Comparison of ENCODE assay signal across 19 cellular contexts in the genomic region with DNA sequence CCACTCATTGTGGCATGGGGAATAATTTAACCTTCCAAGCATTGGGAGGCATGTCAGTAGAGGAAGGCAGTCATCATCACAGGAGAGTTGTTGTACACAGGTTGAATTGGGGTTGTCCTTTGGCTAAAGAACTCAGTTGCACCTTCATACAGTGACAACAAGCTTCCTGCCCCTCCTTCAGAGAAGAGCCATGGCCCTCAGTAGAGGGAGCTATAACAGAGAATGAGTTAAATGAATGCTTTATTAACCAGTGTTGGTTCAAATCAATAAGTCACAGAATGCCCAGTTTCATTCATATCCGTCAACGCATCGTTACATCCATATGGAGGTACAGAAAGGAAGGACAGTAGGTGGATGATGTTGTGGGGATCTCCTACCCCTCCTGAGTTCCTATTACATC. TPM values are rescaled to one million over a fixed set of nuclear protein-coding genes. Genes with fewer than 3 reads are reported as not detected.
A peak's percentile ranks its signal among the peaks of the same experiment; 100 is the strongest.
DNase-seq lines count a peak whose midpoint lies in the region; ATAC-seq, FAIRE-seq and TF ChIP-seq lines count a peak whose summit lies in the region.
"Had no signal": no experiment of that assay in that cellular context is flagged by ENCODE, and none has a peak within 500 bp of the region (broad histone marks: within the 10 kb centered on the region; RNA-seq: fewer than 3 reads in every experiment).

No MANE protein-coding gene starts in this region.

- H3K27me3 ChIP-seq in DOHH2 (ENCODE audit: control insufficient read depth, low read length): no peaks in the 10 kb centered on the region
- no peaks in the 10 kb centered on the region for H3K27me3 ChIP-seq in gastroesophageal sphincter

- intact Hi-C loops in OCI-LY7 (cut with micrococcal nuclease; ENCODE audit: unreplicated experiment): loop anchor here (5.0 kb wide), 3 partner anchors 297 to 1377 kb away; a partner anchor contains a TSS

- peak; percentile 5 for FAIRE-seq in GM18507 (lab: Jason Lieb, UNC)
- FAIRE-seq: H1 had no signal

- no peak for TF ChIP-seq POLR2A in gastroesophageal sphincter (IDR thresholded peaks at IDR 0.05)

- peaks cover 15% of the 10 kb centered on the region for H3K36me3 Mint-ChIP-seq in memory B cell
- no peaks in the 10 kb centered on the region for H3K36me3 Mint-ChIP-seq in activated CD4-positive, alpha-beta T cell treated with anti-CD3 and anti-CD28 coated beads, Interleukin-2, amount 10 ng/mL, durations not matched to agents 7 days and 5 days (ENCODE audit: low read depth)
- H3K36me3 Mint-ChIP-seq: T-cell had no signal

- DNase-seq in GM18507 (ENCODE audit: extremely low spot score, insufficient read length, low read depth) (no peak), OCI-LY7 (ENCODE audit: low spot score) (peak; percentile 22), memory B cell (ENCODE audit: low spot score in 2 of 2) (no peak), AG08396 (ENCODE audit: low spot score) (no peak)
- no peak for DNase-seq in activated CD4-positive, alpha-beta T cell treated with anti-CD3 and anti-CD28 coated beads, Interleukin-2, amount 10 ng/mL, durations not matched to agents 7 days and 5 days
- DNase-seq: C1 segment of cervical spinal cord, Caco-2, DMS53, KG1, NCI-H1105 treated with DMSO at 0.1 percent for 48 hours, NCI-H187 treated with DMSO at 0.1 percent for 48 hours, NCI-H2171 treated with DMSO at 0.1 percent for 48 hours, NCI-H510A, T-cell had no signal

- H3K79me2 ChIP-seq in DOHH2 (ENCODE audit: control insufficient read depth, low read length) (peaks cover 43% of the 10 kb centered on the region), OCI-LY7 (ENCODE audit: insufficient read depth, low read depth, low read length) (peaks cover 93% of the 10 kb centered on the region)

- H3F3A ChIP-seq in DOHH2 (ENCODE audit: control insufficient read depth, insufficient read depth): peaks cover 26% of the 10 kb centered on the region

- POLR2A ChIA-PET in OCI-LY7 (lab: Charles Lee): interaction anchor here (0.7 kb wide), 1 partner anchor 10 kb away, joined by 4 read pairs; no protein-coding TSS in a partner anchor
- POLR2A ChIA-PET in activated CD4-positive, alpha-beta T cell treated with anti-CD3 and anti-CD28 coated beads, Interleukin-2, amount 10 ng/mL, durations not matched to agents 7 days and 5 days (lab: Charles Lee): no interaction called here

- TF ChIP-seq EP300 in gastroesophageal sphincter (IDR thresholded peaks at IDR 0.05): no peak

- CTCF ChIA-PET in OCI-LY7 (lab: Charles Lee; ENCODE audit: unreplicated experiment): no interaction called here
- CTCF ChIA-PET in activated CD4-positive, alpha-beta T cell treated with anti-CD3 and anti-CD28 coated beads, Interleukin-2, amount 10 ng/mL, durations not matched to agents 7 days and 5 days (lab: Charles Lee): no interaction called here

- H4K20me1 ChIP-seq in DOHH2 (ENCODE audit: control insufficient read depth, insufficient read depth, low read depth, low read length) (no peaks in the 10 kb centered on the region), OCI-LY7 (ENCODE audit: insufficient read depth, low read length) (no peaks in the 10 kb centered on the region)

- H3K27ac ChIP-seq in DOHH2 (ENCODE audit: low read depth, low read length) (peak overlapping the region; percentile 99), OCI-LY7 (ENCODE audit: low read depth, low read length, poor library complexity, severe bottlenecking) (no peak overlapping the region), gastroesophageal sphincter (no peak overlapping the region)
- H3K27ac ChIP-seq: PC-9 had no signal

- WGBS in gastroesophageal sphincter (ENCODE audit: low coverage in 1 of 2), 2 donors: 78 to 79% methylated on average over 3 of the region's 3 CpGs

- peaks cover 36% of the 10 kb centered on the region for H3K4me1 Mint-ChIP-seq in memory B cell
- peaks cover 22% of the 10 kb centered on the region for H3K4me1 Mint-ChIP-seq in activated CD4-positive, alpha-beta T cell treated with anti-CD3 and anti-CD28 coated beads, Interleukin-2, amount 10 ng/mL, durations not matched to agents 7 days and 5 days

- TF ChIP-seq CTCF in DOHH2 (IDR thresholded peaks at IDR 0.05; ENCODE audit: low read depth, low read length, poor library complexity, severe bottlenecking) (peak; percentile 71), OCI-LY7 (conservative IDR thresholded peaks at IDR 0.05; ENCODE audit: low read length) (peak; percentile 67), gastroesophageal sphincter (IDR thresholded peaks at IDR 0.05) (no peak)

- H3K4me3 Mint-ChIP-seq in memory B cell: no peak overlapping the region
- no peak overlapping the region for H3K4me3 Mint-ChIP-seq in activated CD4-positive, alpha-beta T cell treated with anti-CD3 and anti-CD28 coated beads, Interleukin-2, amount 10 ng/mL, durations not matched to agents 7 days and 5 days
- H3K4me3 Mint-ChIP-seq: T-cell had no signal

- peak overlapping the region; percentile 94 for H3K4me2 ChIP-seq in DOHH2 (ENCODE audit: low read length)
- H3K4me2 ChIP-seq in OCI-LY7 (ENCODE audit: low read length): peak overlapping the region; percentile 81; the same call in 1 of the 2 replicates
- H3K4me2 ChIP-seq: PC-9 had no signal

- H3K4me3 ChIP-seq in DOHH2 (ENCODE audit: low read length) (peak overlapping the region; percentile 81), OCI-LY7 (ENCODE audit: low read depth, low read length, poor library complexity, severe bottlenecking) (no peak overlapping the region), gastroesophageal sphincter (no peak overlapping the region)
- H3K4me3 ChIP-seq: PC-9 had no signal

- H3K9me3 ChIP-seq in DOHH2 (ENCODE audit: control insufficient read depth, insufficient read depth, low read length) (no peaks in the 10 kb centered on the region), OCI-LY7 (ENCODE audit: low read length) (no peaks in the 10 kb centered on the region), gastroesophageal sphincter (no peaks in the 10 kb centered on the region)
- H3K9me3 ChIP-seq: Caco-2 had no signal

- H3K4me1 ChIP-seq in DOHH2 (ENCODE audit: control insufficient read depth, low read length) (peaks cover 74% of the 10 kb centered on the region), OCI-LY7 (ENCODE audit: insufficient read depth, low read length, poor library complexity, severe bottlenecking) (peaks cover 37% of the 10 kb centered on the region), gastroesophageal sphincter (no peaks in the 10 kb centered on the region)
- H3K4me1 ChIP-seq: Caco-2 had no signal

- no peaks in the 10 kb centered on the region for H3K9me3 Mint-ChIP-seq in memory B cell
- H3K9me3 Mint-ChIP-seq in activated CD4-positive, alpha-beta T cell treated with anti-CD3 and anti-CD28 coated beads, Interleukin-2, amount 10 ng/mL, durations not matched to agents 7 days and 5 days: peaks cover 2% of the 10 kb centered on the region
- H3K9me3 Mint-ChIP-seq: T-cell had no signal

- H3K27me3 Mint-ChIP-seq in memory B cell: no peaks in the 10 kb centered on the region
- H3K27me3 Mint-ChIP-seq in activated CD4-positive, alpha-beta T cell treated with anti-CD3 and anti-CD28 coated beads, Interleukin-2, amount 10 ng/mL, durations not matched to agents 7 days and 5 days: peaks cover 2% of the 10 kb centered on the region
- H3K27me3 Mint-ChIP-seq: T-cell had no signal

- no peak overlapping the region for H2AFZ ChIP-seq in OCI-LY7 (ENCODE audit: low read length)
- H2AFZ ChIP-seq: PC-9 had no signal

- peak overlapping the region; percentile 58 for H3K27ac Mint-ChIP-seq in memory B cell
- no peak overlapping the region for H3K27ac Mint-ChIP-seq in activated CD4-positive, alpha-beta T cell treated with anti-CD3 and anti-CD28 coated beads, Interleukin-2, amount 10 ng/mL, durations not matched to agents 7 days and 5 days

- ATAC-seq in memory B cell (ENCODE audit: low read depth) (no peak), gastroesophageal sphincter (no peak)
- ATAC-seq: T-cell had no signal

- H3K9me2 ChIP-seq in DOHH2 (replicated peaks; ENCODE audit: control insufficient read depth, low read length) (no peaks in the 10 kb centered on the region), OCI-LY7 (ENCODE audit: insufficient read depth, low read length) (no peaks in the 10 kb centered on the region)

- no TSS peak for BruUV-seq in OCI-LY7 (replicated peaks; lab: Mats Ljungman, UMichigan)

- H3K36me3 ChIP-seq in DOHH2 (ENCODE audit: control insufficient read depth, low read length): peaks cover 65% of the 10 kb centered on the region
- H3K36me3 ChIP-seq in OCI-LY7 (ENCODE audit: insufficient read depth, low read length): peaks cover 60% of the 10 kb centered on the region
- H3K36me3 ChIP-seq in gastroesophageal sphincter: no peaks in the 10 kb centered on the region

RNA-seq across cellular contexts. Expression of a gene that starts 4.8 kb away (rescaled TPM):
- total RNA-seq in OCI-LY7 (2014; rRNA removed; shearing (Covaris generic)): 15.7 and 23.8 TPM in 2 replicates
- total RNA-seq in OCI-LY7 (2022): 36.8 and 37.8 TPM in 2 replicates
- total RNA-seq in gastroesophageal sphincter: not detected
- total RNA-seq in activated CD4-positive, alpha-beta T cell treated with anti-CD3 and anti-CD28 coated beads, Interleukin-2, amount 10 ng/mL, durations not matched to agents 7 days and 5 days: not detected
- total RNA-seq: Caco-2, H1, MCF 10A, PC-9 had no signal

Comparison
In these comparisons a context has a peak if more than half of its experiments do, and no peak if none do; other contexts are left out.
1. CTCF ChIP-seq: peak in DOHH2 (single experiment) and OCI-LY7 (single experiment); none in gastroesophageal sphincter (0 of 4).
2. RNA of a gene that starts 4.8 kb away (total RNA-seq): 15.7 to 37.8 TPM in OCI-LY7; not detected in activated CD4-positive, alpha-beta T cell treated with anti-CD3 and anti-CD28 coated beads, Interleukin-2, amount 10 ng/mL, durations not matched to agents 7 days and 5 days and not detected in gastroesophageal sphincter; every median in the first group is over 10 times any median in the second.